ENCODE assay signal across 8 cellular contexts in the genomic region with DNA sequence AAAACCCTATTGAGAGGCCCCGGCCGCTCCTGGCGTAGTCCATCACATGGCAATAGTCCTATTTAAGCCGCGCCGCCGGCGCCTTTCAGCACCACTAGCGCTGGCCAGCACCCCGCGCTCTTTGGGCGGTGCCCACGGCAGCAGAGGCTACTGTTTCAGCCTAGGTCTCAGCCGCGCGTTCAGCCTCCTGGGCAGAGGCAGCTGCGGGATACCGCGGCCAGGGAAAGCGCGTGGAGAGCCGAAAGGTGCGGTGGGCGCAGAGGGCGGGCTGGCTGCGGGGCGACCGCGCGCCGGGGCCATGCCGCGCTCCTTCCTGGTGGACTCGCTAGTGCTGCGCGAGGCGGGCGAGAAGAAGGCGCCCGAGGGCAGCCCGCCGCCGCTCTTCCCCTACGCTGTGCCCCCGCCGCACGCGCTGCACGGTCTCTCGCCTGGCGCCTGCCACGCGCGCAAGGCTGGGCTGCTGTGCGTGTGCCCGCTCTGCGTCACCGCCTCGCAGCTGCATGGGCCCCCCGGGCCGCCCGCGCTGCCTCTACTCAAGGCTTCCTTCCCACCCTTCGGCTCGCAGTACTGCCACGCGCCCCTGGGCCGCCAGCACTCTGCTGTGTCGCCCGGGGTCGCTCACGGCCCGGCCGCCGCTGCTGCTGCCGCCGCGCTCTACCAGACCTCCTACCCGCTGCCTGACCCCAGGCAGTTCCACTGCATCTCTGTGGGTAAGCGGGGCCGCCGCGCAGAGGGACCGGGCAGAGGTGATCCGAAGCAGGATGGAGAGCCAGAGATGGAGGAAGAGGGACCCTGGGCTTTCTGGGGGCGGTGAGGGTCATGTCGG. TPM values are rescaled to one million over a fixed set of nuclear protein-coding genes. Genes with fewer than 3 reads are reported as not detected.
DNase-seq lines count a peak whose midpoint lies in the region; ATAC-seq and TF ChIP-seq lines count a peak whose summit lies in the region.

A gene (plus strand): TSS at position 91 of the 826 bp plus-strand sequence. CDS start 208 bp downstream, at position 299.

- TF ChIP-seq CTCF in RWPE1 (conservative IDR thresholded peaks at IDR 0.05; ENCODE audit: low read depth): no peak

- 2 to 5% methylated on average over 60 to 79 of the region's 87 CpGs for WGBS in GM23248 (ENCODE audit: low coverage in 1 of 2, low lambda C conversion rate in 2 of 2, missing lambda C conversion rate in 2 of 2), 2 experiments

- no peaks in the 10 kb centered on the region for H3K79me2 ChIP-seq in GM23248 (ENCODE audit: insufficient read depth)

- ATAC-seq in GM21515 (IDR thresholded peaks at IDR 0.05; ENCODE audit: unreplicated experiment): no peak

- H3K4me2 ChIP-seq in GM23248 (ENCODE audit: unreplicated experiment): no peak within 1 kb of the TSS

- H3K36me3 ChIP-seq in GM23248 (ENCODE audit: low read depth) (no peaks in the 10 kb centered on the region), skeletal muscle tissue (ENCODE audit: control insufficient read depth in 3 of 3, insufficient read depth in 3 of 3, low read length in 3 of 3) (no peaks in the 10 kb centered on the region)

- peak; percentile 86 for DNase-seq in GM23248
- peak; percentile 71 for DNase-seq in RWPE1 (ENCODE audit: low spot score)
- peak; percentile 25 for DNase-seq in brain pericyte (ENCODE audit: low read depth, low spot score)
- peak; percentile 29 for DNase-seq in inferior parietal cortex (ENCODE audit: extremely low spot score)
- no peak for DNase-seq in SW480 (ENCODE audit: low spot score)
- DNase-seq in NCI-H2227 treated with DMSO at 0.1 percent for 48 hours (lab: John Stamatoyannopoulos, UW): no peak

- H3K27me3 ChIP-seq in GM23248 (replicated peaks; ENCODE audit: insufficient read depth): peaks cover 95% of the 10 kb centered on the region
- peaks cover 87 to 95% (median 88%) of the 10 kb centered on the region in 3 donors for H3K27me3 ChIP-seq in skeletal muscle tissue (ENCODE audit: control insufficient read depth in 3 of 3, insufficient read depth in 3 of 3, low read length in 3 of 3)

- H3F3A ChIP-seq in GM23248 (ENCODE audit: insufficient read depth): no peaks in the 10 kb centered on the region

- POLR2A ChIA-PET in RWPE1 (lab: Yijun Ruan, JAX; ENCODE audit: low non-redundant PET): no interaction called here

- H3K4me3 ChIP-seq in GM23248: no peak within 1 kb of the TSS
- H3K4me3 ChIP-seq in skeletal muscle tissue (ENCODE audit: low read length in 3 of 3): peak within 1 kb of the TSS; percentile 54 to 70 (median 54)

- H3K4me1 ChIP-seq in GM23248 (ENCODE audit: insufficient read depth) (no peaks in the 10 kb centered on the region), skeletal muscle tissue (ENCODE audit: control insufficient read depth in 3 of 3, insufficient read depth in 3 of 3, low read length in 3 of 3) (peaks cover 12 to 25% (median 21%) of the 10 kb centered on the region in 3 donors)

- H4K20me1 ChIP-seq in GM23248 (ENCODE audit: insufficient read depth): no peaks in the 10 kb centered on the region

- H3K27ac ChIP-seq in GM23248 (no peak within 1 kb of the TSS), RWPE1 (no peak within 1 kb of the TSS), skeletal muscle tissue (ENCODE audit: low read depth, low read length) (no peak within 1 kb of the TSS)

- no peaks in the 10 kb centered on the region for H3K9me2 ChIP-seq in GM23248 (ENCODE audit: insufficient read depth)

- no peak within 1 kb of the TSS for H2AFZ ChIP-seq in GM23248

- CTCF ChIA-PET in RWPE1 (lab: Yijun Ruan, JAX): no interaction called here

- H3K9ac ChIP-seq in GM23248: no peak within 1 kb of the TSS
- H3K9ac ChIP-seq in skeletal muscle tissue (ENCODE audit: low read depth in 1 of 3, low read length in 3 of 3): no peak within 1 kb of the TSS

- in situ Hi-C loops in GM23248 (cut with MboI): no loop called here

- H3K9me3 ChIP-seq in GM23248 (ENCODE audit: low read depth) (no peaks in the 10 kb centered on the region), skeletal muscle tissue (ENCODE audit: control insufficient read depth in 3 of 3, low read length in 3 of 3) (no peaks in the 10 kb centered on the region)

RNA-seq across cellular contexts. Expression of the gene that starts here (rescaled TPM):
- not detected in 2 replicates for total RNA-seq in GM23248 (2014; rRNA removed; shearing (Covaris generic))
- polyA plus RNA-seq in GM23248 (2016; fragmentation: Nextera tagmentation; extraction: Ambion mirVana): not detected in 2 replicates
- total RNA-seq in skeletal muscle tissue: not detected

Comparison
In these comparisons a context has a peak if more than half of its experiments do, and no peak if none do; other contexts are left out.
1. Peak in DNase-seq in GM23248; RNA of the gene not detected or under 1 TPM.
2. DNase-seq: peak in RWPE1 (single experiment), brain pericyte (single experiment) and inferior parietal cortex (single experiment); none in SW480 (single experiment) and NCI-H2227 treated with DMSO at 0.1 percent for 48 hours (single experiment).